9 cellular contexts compared by ENCODE assay signal in genomic region chr17:79809530-79810137, GRCh38. TPM values are rescaled to one million over a fixed set of nuclear protein-coding genes. Genes with fewer than 3 reads are reported as not detected.
A peak's percentile ranks its signal among the peaks of the same experiment; 100 is the strongest.
DNase-seq lines count a peak whose midpoint lies in the region; ATAC-seq and TF ChIP-seq lines count a peak whose summit lies in the region.
"Had no signal": no experiment of that assay in that cellular context is flagged by ENCODE, and none has a peak within 500 bp of the region (broad histone marks: within the 10 kb centered on the region; RNA-seq: fewer than 3 reads in every experiment).

No MANE protein-coding gene starts in this region.

- H3K36me3 Mint-ChIP-seq in activated T-cell treated with anti-CD3 and anti-CD28 coated beads, Interleukin-2, amount 50 U/mL, for 72 hours (ENCODE audit: insufficient read depth in 2 of 2) = peaks cover 0 to 3% of the 10 kb centered on the region in 2 donors
- peaks cover 9% of the 10 kb centered on the region for H3K36me3 Mint-ChIP-seq in stimulated activated effector memory CD8-positive, alpha-beta T cell treated with anti-CD3 and anti-CD28 coated beads, Interleukin-12 subunit alpha, Interleukin-12 subunit beta, amount 100 ng/mL, for 72 hours
- H3K36me3 Mint-ChIP-seq: CD4-positive, CD25-positive, alpha-beta regulatory T cell had no signal

- peak overlapping the region; percentile 68 to 77 for H3K4me3 Mint-ChIP-seq in activated T-cell treated with anti-CD3 and anti-CD28 coated beads, Interleukin-2, amount 50 U/mL, for 72 hours
- H3K4me3 Mint-ChIP-seq in stimulated activated effector memory CD8-positive, alpha-beta T cell treated with anti-CD3 and anti-CD28 coated beads, Interleukin-12 subunit alpha, Interleukin-12 subunit beta, amount 100 ng/mL, for 72 hours = peak overlapping the region; percentile 58

- peaks cover 71% of the 10 kb centered on the region for H3K27me3 Mint-ChIP-seq in activated T-cell treated with anti-CD3 and anti-CD28 coated beads, Interleukin-2, amount 50 U/mL, for 72 hours (ENCODE audit: low read depth)

- peaks cover 58% of the 10 kb centered on the region for H3K4me1 Mint-ChIP-seq in activated T-cell treated with anti-CD3 and anti-CD28 coated beads, Interleukin-2, amount 50 U/mL, for 72 hours (ENCODE audit: low read depth)
- peaks cover 53% of the 10 kb centered on the region for H3K4me1 Mint-ChIP-seq in stimulated activated effector memory CD8-positive, alpha-beta T cell treated with anti-CD3 and anti-CD28 coated beads, Interleukin-12 subunit alpha, Interleukin-12 subunit beta, amount 100 ng/mL, for 72 hours

- TF ChIP-seq CTCF in epithelial cell of proximal tubule (conservative IDR thresholded peaks at IDR 0.05; ENCODE audit: low read depth, low read length) = no peak

- peak overlapping the region; percentile 8 for H3K4me3 ChIP-seq in epithelial cell of proximal tubule (ENCODE audit: low read depth, low read length)

- no peaks in the 10 kb centered on the region for H3K9me3 Mint-ChIP-seq in activated T-cell treated with anti-CD3 and anti-CD28 coated beads, Interleukin-2, amount 50 U/mL, for 72 hours
- no peaks in the 10 kb centered on the region for H3K9me3 Mint-ChIP-seq in stimulated activated effector memory CD8-positive, alpha-beta T cell treated with anti-CD3 and anti-CD28 coated beads, Interleukin-12 subunit alpha, Interleukin-12 subunit beta, amount 100 ng/mL, for 72 hours

- no peak for ATAC-seq in activated T-cell treated with anti-CD3 and anti-CD28 coated beads, Interleukin-2, amount 50 U/mL, for 72 hours (replicated peaks in 1 of 2)
- no peak for ATAC-seq in stimulated activated effector memory CD8-positive, alpha-beta T cell treated with anti-CD3 and anti-CD28 coated beads, Interleukin-12 subunit alpha, Interleukin-12 subunit beta, amount 100 ng/mL, for 72 hours
- ATAC-seq in HG03175 (IDR thresholded peaks at IDR 0.05; ENCODE audit: unreplicated experiment) = no peak

- no peak for DNase-seq in activated T-cell treated with anti-CD3 and anti-CD28 coated beads, Interleukin-2, amount 50 U/mL, for 72 hours
- DNase-seq in activated T-cell treated with anti-CD3 and anti-CD28 coated beads for 4 hours (no peak), NCI-H2196 (lab: John Stamatoyannopoulos, UW; ENCODE audit: unreplicated experiment) (peak; percentile 86), epithelial cell of proximal tubule (ENCODE audit: low read depth) (no peak)
- no peak for DNase-seq in stimulated activated effector memory CD8-positive, alpha-beta T cell treated with anti-CD3 and anti-CD28 coated beads, Interleukin-12 subunit alpha, Interleukin-12 subunit beta, amount 100 ng/mL, for 72 hours (ENCODE audit: low spot score in 2 of 2)
- DNase-seq in effector CD8-positive, alpha-beta T cell (lab: John Stamatoyannopoulos, UW) = no peak
- no peak for DNase-seq in activated CD8-positive, alpha-beta memory T cell treated with anti-CD3 and anti-CD28 coated beads, Interleukin-2, amount 50 U/mL, for 4 hours

- H3K27ac Mint-ChIP-seq in activated T-cell treated with anti-CD3 and anti-CD28 coated beads, Interleukin-2, amount 50 U/mL, for 72 hours = no peak overlapping the region
- no peak overlapping the region for H3K27ac Mint-ChIP-seq in stimulated activated effector memory CD8-positive, alpha-beta T cell treated with anti-CD3 and anti-CD28 coated beads, Interleukin-12 subunit alpha, Interleukin-12 subunit beta, amount 100 ng/mL, for 72 hours

RNA-seq across cellular contexts. Expression of gene CBX8, which starts 12.8 kb away (rescaled TPM):
- total RNA-seq in activated T-cell treated with anti-CD3 and anti-CD28 coated beads, Interleukin-2, amount 50 U/mL, for 72 hours = 1 to 10 TPM; 6.0 to 7.2 TPM
- total RNA-seq in epithelial cell of proximal tubule = 3.5 and 4.1 TPM in 2 replicates

RNA-seq across cellular contexts. Expression of gene CBX4, which starts 29.6 kb away (rescaled TPM):
- total RNA-seq in activated T-cell treated with anti-CD3 and anti-CD28 coated beads, Interleukin-2, amount 50 U/mL, for 72 hours = 10 to 100 TPM; 38.3 to 45.8 TPM
- 4.8 and 7.4 TPM in 2 replicates for total RNA-seq in epithelial cell of proximal tubule

RNA-seq across cellular contexts. Expression of gene CBX2, which starts 31.7 kb away (rescaled TPM):
- total RNA-seq in activated T-cell treated with anti-CD3 and anti-CD28 coated beads, Interleukin-2, amount 50 U/mL, for 72 hours = 1 to 10 TPM; 2.4 to 5.6 TPM
- 7.6 and 11.1 TPM in 2 replicates for total RNA-seq in epithelial cell of proximal tubule
